15 cellular contexts compared by ENCODE assay signal in the genomic region with DNA sequence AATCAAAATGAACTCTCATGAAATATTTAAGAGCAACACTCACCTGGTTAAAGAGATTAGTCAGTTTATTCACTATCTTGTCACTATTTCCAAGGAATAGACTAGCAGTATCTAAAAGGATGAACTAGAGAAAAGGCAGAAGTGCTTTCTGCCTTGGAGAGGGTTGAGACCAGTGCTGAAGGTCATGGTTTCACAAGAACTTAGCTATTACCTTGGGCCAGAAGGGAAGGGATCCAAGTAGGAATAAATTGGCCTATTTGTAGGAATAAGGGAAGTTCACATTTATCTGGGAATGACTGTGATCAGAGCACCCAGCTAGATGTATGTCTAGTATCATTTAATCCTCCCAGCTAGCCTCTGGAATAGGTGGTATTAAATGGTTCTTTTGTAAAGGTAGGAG.
DNase-seq lines count a peak whose midpoint lies in the region; ATAC-seq, FAIRE-seq and TF ChIP-seq lines count a peak whose summit lies in the region.
"Had no signal": no experiment of that assay in that cellular context is flagged by ENCODE, and none has a peak within 500 bp of the region (broad histone marks: within the 10 kb centered on the region; RNA-seq: fewer than 3 reads in every experiment).

No MANE protein-coding gene starts in this region.

- no peak for TF ChIP-seq CTCF in right atrium auricular region (IDR thresholded peaks at IDR 0.05)
- no peak for TF ChIP-seq CTCF in D721Med (IDR thresholded peaks at IDR 0.05; ENCODE audit: insufficient read depth, missing control alignments)

- H3K9ac ChIP-seq in subcutaneous abdominal adipose tissue (ENCODE audit: low read length in 5 of 5): peak overlapping the region in 1 of 5 donors; percentile 56

- peaks cover 0 to 6% of the 10 kb centered on the region in 2 donors for H3K4me1 ChIP-seq in right atrium auricular region
- peaks cover 0 to 32% (median 20%) of the 10 kb centered on the region in 5 donors for H3K4me1 ChIP-seq in subcutaneous abdominal adipose tissue (ENCODE audit: control insufficient read depth in 5 of 5, insufficient read depth in 5 of 5, low read length in 5 of 5)
- H3K4me1 ChIP-seq in aorta (ENCODE audit: control insufficient read depth in 1 of 2, insufficient read depth in 2 of 2, low read length in 2 of 2): peaks cover 0 to 5% of the 10 kb centered on the region in 2 donors
- no peaks in the 10 kb centered on the region for H3K4me1 ChIP-seq in SJCRH30

- H3K27me3 ChIP-seq in right atrium auricular region (no peaks in the 10 kb centered on the region), subcutaneous abdominal adipose tissue (ENCODE audit: control insufficient read depth in 5 of 5, insufficient read depth in 4 of 5, low read length in 5 of 5) (no peaks in the 10 kb centered on the region), aorta (ENCODE audit: control insufficient read depth in 1 of 2, insufficient read depth in 2 of 2, low read length in 1 of 2) (no peaks in the 10 kb centered on the region), SJCRH30 (0 out of 2 replicates have a peak, but pooled peaks cover 2% of the 10 kb centered on the region)

- H3K36me3 ChIP-seq in right atrium auricular region: no peaks in the 10 kb centered on the region
- H3K36me3 ChIP-seq in subcutaneous abdominal adipose tissue (ENCODE audit: control insufficient read depth in 5 of 5, insufficient read depth in 5 of 5, low read length in 5 of 5): no peaks in the 10 kb centered on the region
- no peaks in the 10 kb centered on the region for H3K36me3 ChIP-seq in aorta (ENCODE audit: control insufficient read depth in 1 of 2, insufficient read depth in 2 of 2, low read length in 1 of 2)
- H3K36me3 ChIP-seq in SJCRH30: no peaks in the 10 kb centered on the region

- intact Hi-C loops in Right ventricle myocardium inferior (cut with DNase I): loop anchor here (5.0 to 10.0 kb wide), 2 partner anchors 124 to 376 kb away; partner anchors contain the start of gene ZNF503
- intact Hi-C loops in cardiac septum (cut with DNase I): loop anchor here (10.0 kb wide), 1 partner anchor 374 kb away; the partner anchor contains the start of gene ZNF503
- intact Hi-C loops in aorta (cut with DNase I): loop anchor here in 1 of 2 donors (5.0 kb wide), 1 partner anchor 376 kb away; the partner anchor contains the start of gene ZNF503

- FAIRE-seq in D721Med (lab: Jason Lieb, UNC): no peak
- FAIRE-seq: GM18507 had no signal

- H3K4me3 ChIP-seq in right atrium auricular region: no peak overlapping the region
- H3K4me3 ChIP-seq in subcutaneous abdominal adipose tissue (ENCODE audit: low read depth in 1 of 5, low read length in 5 of 5): no peak overlapping the region
- H3K4me3 ChIP-seq in aorta (ENCODE audit: low read length in 2 of 2): no peak overlapping the region
- H3K4me3 ChIP-seq in SJCRH30: no peak overlapping the region

- H3K27ac ChIP-seq in right atrium auricular region: peak overlapping the region; percentile 3 to 24
- peak overlapping the region; percentile 45 for H3K27ac ChIP-seq in subcutaneous abdominal adipose tissue (ENCODE audit: low read depth, low read length)
- H3K27ac ChIP-seq in aorta (ENCODE audit: low read depth in 1 of 2, low read length in 2 of 2): no peak overlapping the region
- H3K27ac ChIP-seq in SJCRH30: no peak overlapping the region
- H3K27ac ChIP-seq: 22Rv1 had no signal

- no peaks in the 10 kb centered on the region for H3K9me3 ChIP-seq in right atrium auricular region
- no peaks in the 10 kb centered on the region for H3K9me3 ChIP-seq in subcutaneous abdominal adipose tissue (ENCODE audit: control insufficient read depth in 5 of 5, low read length in 5 of 5)
- H3K9me3 ChIP-seq in aorta (ENCODE audit: control insufficient read depth, low read length): no peaks in the 10 kb centered on the region
- no peaks in the 10 kb centered on the region for H3K9me3 ChIP-seq in SJCRH30 (replicated peaks)

- no peak for DNase-seq in Right ventricle myocardium inferior (ENCODE audit: missing footprints)
- DNase-seq in cardiac septum (ENCODE audit: low spot score): no peak
- no peak for DNase-seq in right atrium auricular region (ENCODE audit: low spot score)
- no peak for DNase-seq in aorta
- DNase-seq in D721Med (ENCODE audit: insufficient read length, low spot score): no peak
- DNase-seq in SJCRH30: no peak
- DNase-seq: CD8-positive, alpha-beta T cell; COR-L47; DMS53; HCEC 1CT; HFFc6 had no signal

- no peak for TF ChIP-seq POLR2A in GM18505 (IDR thresholded peaks at IDR 0.05; ENCODE audit: borderline replicate concordance, extremely low read depth, insufficient read depth, insufficient read length)

- ATAC-seq in Right ventricle myocardium inferior (peak; percentile 75), aorta (ENCODE audit: low FRiP score) (peak; percentile 51), GM18505 (IDR thresholded peaks at IDR 0.05; ENCODE audit: unreplicated experiment) (no peak)
- ATAC-seq: CD8-positive, alpha-beta T cell had no signal

Comparison
In these comparisons a context has a peak if more than half of its experiments do, and no peak if none do; other contexts are left out.
1. H3K27ac ChIP-seq: peak in right atrium auricular region (2 of 2) and subcutaneous abdominal adipose tissue (single experiment); none in aorta (0 of 2) and SJCRH30 (single experiment).